ENCODE assay signal across 16 cellular contexts in genomic region chr9:126069400-126069955, GRCh38.
DNase-seq lines count a peak whose midpoint lies in the region; ATAC-seq and TF ChIP-seq lines count a peak whose summit lies in the region.
"Had no signal": no experiment of that assay in that cellular context is flagged by ENCODE, and none has a peak within 500 bp of the region (broad histone marks: within the 10 kb centered on the region; RNA-seq: fewer than 3 reads in every experiment).

No MANE protein-coding gene starts in this region.

- H3K36me3 ChIP-seq in GM06990 (ENCODE audit: control insufficient read depth, insufficient read depth, low read length) (no peaks in the 10 kb centered on the region), MM.1S (replicated peaks; ENCODE audit: insufficient read depth, low read length) (no peaks in the 10 kb centered on the region), endodermal cell (ENCODE audit: control insufficient read depth, insufficient read depth, low read length) (no peaks in the 10 kb centered on the region)
- no peaks in the 10 kb centered on the region for H3K36me3 ChIP-seq in CD8-positive, alpha-beta T cell (ENCODE audit: insufficient read depth, low read length)
- H3K36me3 ChIP-seq: BLaER1 treated with 17β-estradiol and CSF1 and Interleukin-3, amounts not matched to agents 10 nM and 100 nM had no signal

- no peak for ATAC-seq in CD8-positive, alpha-beta T cell
- ATAC-seq in SK-N-SH treated with all-trans-retinoic acid at 6 μM for 48 hours = no peak

- H3F3A ChIP-seq in MM.1S (ENCODE audit: insufficient read depth, low read length) = no peaks in the 10 kb centered on the region

- 79 to 86% methylated on average over 7 to 9 of the region's 9 CpGs for WGBS in endodermal cell (ENCODE audit: insufficient coverage in 1 of 2, insufficient read length in 1 of 2), 2 experiments

- no peak overlapping the region for H3K9ac ChIP-seq in MM.1S (ENCODE audit: low read length)
- H3K9ac ChIP-seq in endodermal cell (ENCODE audit: extremely low read depth, low read length, poor library complexity, severe bottlenecking) = no peak overlapping the region
- H3K9ac ChIP-seq: BLaER1 treated with 17β-estradiol and CSF1 and Interleukin-3, amounts not matched to agents 10 nM and 100 nM; KMS-11 had no signal

- H4K20me1 ChIP-seq in MM.1S (ENCODE audit: insufficient read depth, low read length) = no peaks in the 10 kb centered on the region
- H4K20me1 ChIP-seq: BLaER1 treated with 17β-estradiol and CSF1 and Interleukin-3, amounts not matched to agents 10 nM and 100 nM had no signal

- peak overlapping the region; percentile 32 for H3K4me2 ChIP-seq in MM.1S (ENCODE audit: low read depth, low read length)
- H3K4me2 ChIP-seq: BLaER1 treated with 17β-estradiol and CSF1 and Interleukin-3, amounts not matched to agents 10 nM and 100 nM; KMS-11 had no signal

- peak overlapping the region; percentile 43 for H2AFZ ChIP-seq in MM.1S (ENCODE audit: low read length)

- peaks cover 3% of the 10 kb centered on the region for H3K27me3 Mint-ChIP-seq in endodermal cell (ENCODE audit: insufficient read depth)
- peaks cover 29% of the 10 kb centered on the region for H3K27me3 Mint-ChIP-seq in CD8-positive, alpha-beta T cell (ENCODE audit: low read depth)

- intact Hi-C loops in CD8-positive, alpha-beta T cell (cut with DNase I, micrococcal nuclease) = no loop called here

- no peaks in the 10 kb centered on the region for H3K4me1 ChIP-seq in MM.1S (ENCODE audit: low read length)
- no peaks in the 10 kb centered on the region for H3K4me1 ChIP-seq in endodermal cell (ENCODE audit: control insufficient read depth, insufficient read depth, low read length)
- H3K4me1 ChIP-seq in CD8-positive, alpha-beta T cell (ENCODE audit: insufficient read depth, low read length) = no peaks in the 10 kb centered on the region

- H3K27ac Mint-ChIP-seq in endodermal cell = no peak overlapping the region
- no peak overlapping the region for H3K27ac Mint-ChIP-seq in CD8-positive, alpha-beta T cell
- H3K27ac Mint-ChIP-seq: CD4-positive, CD25-positive, alpha-beta regulatory T cell had no signal

- H3K9me3 ChIP-seq in MM.1S (replicated peaks; ENCODE audit: insufficient read depth, low read length) (no peaks in the 10 kb centered on the region), endodermal cell (ENCODE audit: control insufficient read depth, low read length) (no peaks in the 10 kb centered on the region)
- no peaks in the 10 kb centered on the region for H3K9me3 ChIP-seq in CD8-positive, alpha-beta T cell (ENCODE audit: low read length)
- H3K9me3 ChIP-seq: BLaER1 treated with 17β-estradiol and CSF1 and Interleukin-3, amounts not matched to agents 10 nM and 100 nM had no signal

- no peak overlapping the region for H3K4me3 Mint-ChIP-seq in endodermal cell
- no peak overlapping the region for H3K4me3 Mint-ChIP-seq in CD8-positive, alpha-beta T cell
- H3K4me3 Mint-ChIP-seq: CD4-positive, CD25-positive, alpha-beta regulatory T cell had no signal

- no peaks in the 10 kb centered on the region for H3K36me3 Mint-ChIP-seq in endodermal cell (ENCODE audit: low read depth)
- no peaks in the 10 kb centered on the region for H3K36me3 Mint-ChIP-seq in CD8-positive, alpha-beta T cell
- H3K36me3 Mint-ChIP-seq: CD4-positive, CD25-positive, alpha-beta regulatory T cell had no signal

- no peak overlapping the region for H3K27ac ChIP-seq in MM.1S (ENCODE audit: low read length)
- H3K27ac ChIP-seq in endodermal cell (ENCODE audit: low read depth, low read length) = no peak overlapping the region
- no peak overlapping the region for H3K27ac ChIP-seq in CD8-positive, alpha-beta T cell (ENCODE audit: low read depth, low read length)
- H3K27ac ChIP-seq: BLaER1 treated with 17β-estradiol and CSF1 and Interleukin-3, amounts not matched to agents 10 nM and 100 nM; KMS-11 had no signal

- H3K4me3 ChIP-seq in GM06990 (replicated peaks; ENCODE audit: low read depth, low read length) = no peak overlapping the region
- no peak overlapping the region for H3K4me3 ChIP-seq in MM.1S (ENCODE audit: low read length)
- H3K4me3 ChIP-seq in endodermal cell (ENCODE audit: low read length) = no peak overlapping the region
- H3K4me3 ChIP-seq in CD8-positive, alpha-beta T cell (ENCODE audit: low read depth, low read length) = no peak overlapping the region
- H3K4me3 ChIP-seq: BLaER1 treated with 17β-estradiol and CSF1 and Interleukin-3, amounts not matched to agents 10 nM and 100 nM had no signal

- no peaks in the 10 kb centered on the region for H3K9me3 Mint-ChIP-seq in endodermal cell
- no peaks in the 10 kb centered on the region for H3K9me3 Mint-ChIP-seq in CD8-positive, alpha-beta T cell

- no peaks in the 10 kb centered on the region for H3K79me2 ChIP-seq in MM.1S (ENCODE audit: low read length)

- TF ChIP-seq CTCF in GM06990 (IDR thresholded peaks at IDR 0.05; ENCODE audit: insufficient read depth, low read length, poor library complexity, severe bottlenecking) = peak; percentile 22
- peak; percentile 12 for TF ChIP-seq CTCF in GM12873 (IDR thresholded peaks at IDR 0.05; ENCODE audit: insufficient read depth, low read depth, low read length, missing control alignments)
- TF ChIP-seq CTCF in MM.1S (IDR thresholded peaks at IDR 0.05; ENCODE audit: low read length) = peak; percentile 41
- no peak for TF ChIP-seq CTCF in endodermal cell (conservative IDR thresholded peaks at IDR 0.05)
- no peak for TF ChIP-seq CTCF in CD8-positive, alpha-beta T cell (IDR thresholded peaks at IDR 0.05)

- no peak for DNase-seq in GM06990 (ENCODE audit: extremely low read depth, insufficient read length)
- DNase-seq in MM.1S = peak; percentile 34
- DNase-seq in endodermal cell = peak; percentile 48
- no peak for DNase-seq in DMS53 (lab: John Stamatoyannopoulos, UW)
- no peak for DNase-seq in CD8-positive, alpha-beta T cell
- no peak for DNase-seq in occipital lobe (lab: John Stamatoyannopoulos, UW)
- DNase-seq: 8988T; AML-193; Calu3; CD4-positive, CD25-positive, alpha-beta regulatory T cell; DMS 273 treated with DMSO at 0.1 percent for 48 hours; DMS79 had no signal

- H3K27me3 ChIP-seq in GM06990 (replicated peaks; ENCODE audit: control insufficient read depth, insufficient read depth, low read length) (0 out of 2 replicates have a peak, but pooled peaks cover 1% of the 10 kb centered on the region), MM.1S (replicated peaks; ENCODE audit: insufficient read depth, low read length) (no peaks in the 10 kb centered on the region; the same call in 1 of the 2 replicates), endodermal cell (ENCODE audit: control insufficient read depth, insufficient read depth, low read length, poor library complexity, severe bottlenecking) (no peaks in the 10 kb centered on the region)
- H3K27me3 ChIP-seq in CD8-positive, alpha-beta T cell (ENCODE audit: insufficient read depth, low read length) = no peaks in the 10 kb centered on the region
- H3K27me3 ChIP-seq: BLaER1 treated with 17β-estradiol and CSF1 and Interleukin-3, amounts not matched to agents 10 nM and 100 nM had no signal

- CTCF ChIA-PET in CD8-positive, alpha-beta T cell (lab: Charles Lee) = no interaction called here

- H3K4me1 Mint-ChIP-seq in endodermal cell = peaks cover 11% of the 10 kb centered on the region
- H3K4me1 Mint-ChIP-seq in CD8-positive, alpha-beta T cell (ENCODE audit: low read depth) = no peaks in the 10 kb centered on the region
- H3K4me1 Mint-ChIP-seq: CD4-positive, CD25-positive, alpha-beta regulatory T cell had no signal

- POLR2A ChIA-PET in CD8-positive, alpha-beta T cell (lab: Charles Lee) = no interaction called here

- no peaks in the 10 kb centered on the region for H3K9me2 ChIP-seq in MM.1S (replicated peaks; ENCODE audit: insufficient read depth, low read length)

TF ChIP-seq in SK-N-SH treated with all-trans-retinoic acid at 6 μM for 48 hours, 23 proteins besides CTCF, POLR2A, EP300 and RAD21 (continues in another document):
- no peak for TF ChIP-seq BACH2 (CRISPR knock-in tag; IDR thresholded peaks at IDR 0.05; ENCODE audit: borderline replicate concordance)
- no peak for TF ChIP-seq ZFP3 (CRISPR knock-in tag; IDR thresholded peaks at IDR 0.05)
- TF ChIP-seq TOX (CRISPR knock-in tag; IDR thresholded peaks at IDR 0.05; ENCODE audit: borderline replicate concordance) = no peak
- TF ChIP-seq POU6F1 (CRISPR knock-in tag; IDR thresholded peaks at IDR 0.05; ENCODE audit: borderline replicate concordance, low read depth) = no peak
- TF ChIP-seq ARNTL (CRISPR knock-in tag; IDR thresholded peaks at IDR 0.05; ENCODE audit: borderline replicate concordance, low read depth) = no peak
- no peak for TF ChIP-seq ESRRG (CRISPR knock-in tag; IDR thresholded peaks at IDR 0.05)
- TF ChIP-seq RARB (CRISPR knock-in tag; IDR thresholded peaks at IDR 0.05) = no peak
- TF ChIP-seq ZNF70 (CRISPR knock-in tag; IDR thresholded peaks at IDR 0.05) = no peak
- no peak for TF ChIP-seq TCF4 (CRISPR knock-in tag; IDR thresholded peaks at IDR 0.05; ENCODE audit: borderline replicate concordance)
- no peak for TF ChIP-seq PATZ1 (CRISPR knock-in tag; IDR thresholded peaks at IDR 0.05; ENCODE audit: borderline replicate concordance)

Comparison
In these comparisons a context has a peak if more than half of its experiments do, and no peak if none do; other contexts are left out.
1. DNase-seq: peak in MM.1S (single experiment) and endodermal cell (single experiment); none in GM06990 (single experiment), DMS53 (single experiment), CD8-positive, alpha-beta T cell (0 of 7) and occipital lobe (single experiment).
2. CTCF ChIP-seq: peak in GM06990 (single experiment), GM12873 (single experiment) and MM.1S (single experiment); none in endodermal cell (single experiment) and CD8-positive, alpha-beta T cell (single experiment).